Comparison of ENCODE assay signal across 15 cellular contexts in the genomic region with DNA sequence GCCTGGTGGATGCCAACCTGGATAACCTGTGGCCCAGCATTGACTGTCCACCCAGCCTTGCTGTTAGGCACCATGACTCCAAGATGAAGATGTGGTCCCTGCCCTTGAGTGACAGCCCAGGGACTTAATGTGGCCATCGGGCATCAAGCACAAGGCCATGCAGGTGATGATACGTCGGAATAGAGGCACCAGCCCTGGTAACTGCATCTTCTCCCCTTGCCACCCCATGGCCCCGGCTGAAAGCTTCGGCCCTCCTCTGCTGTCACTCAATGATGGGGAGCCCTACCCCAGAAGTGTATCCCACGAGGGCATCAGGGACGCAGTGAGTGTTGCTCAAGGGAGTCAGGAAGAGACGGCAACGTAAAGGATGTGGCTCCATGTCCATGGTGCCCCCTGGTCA. TPM values are rescaled to one million over a fixed set of nuclear protein-coding genes. Genes with fewer than 3 reads are reported as not detected.
DNase-seq lines count a peak whose midpoint lies in the region; ATAC-seq and TF ChIP-seq lines count a peak whose summit lies in the region.
"Had no signal": no experiment of that assay in that cellular context is flagged by ENCODE, and none has a peak within 500 bp of the region (broad histone marks: within the 10 kb centered on the region; RNA-seq: fewer than 3 reads in every experiment).

No MANE protein-coding gene starts in this region.

- H3K9me3 ChIP-seq in BLaER1 (no peaks in the 10 kb centered on the region), DND-41 (ENCODE audit: insufficient read depth, low read length, severe bottlenecking) (no peaks in the 10 kb centered on the region), left ventricle myocardium inferior (replicated peaks) (no peaks in the 10 kb centered on the region)
- H3K9me3 ChIP-seq: gastrocnemius medialis, mucosa of descending colon had no signal

- peaks cover 61% of the 10 kb centered on the region for H3K4me1 ChIP-seq in BLaER1
- H3K4me1 ChIP-seq in DND-41 (ENCODE audit: insufficient read depth, low read length): peaks cover 34% of the 10 kb centered on the region
- peaks cover 34% of the 10 kb centered on the region for H3K4me1 ChIP-seq in left ventricle myocardium inferior

- H3K36me3 ChIP-seq in BLaER1: peaks cover 31% of the 10 kb centered on the region
- peaks cover 30% of the 10 kb centered on the region for H3K36me3 ChIP-seq in DND-41 (ENCODE audit: insufficient read depth, low read length)
- H3K36me3 ChIP-seq in left ventricle myocardium inferior: peaks cover 9% of the 10 kb centered on the region

- H3K4me2 ChIP-seq in BLaER1 (peak overlapping the region; percentile 82), DND-41 (ENCODE audit: insufficient read depth, low read length) (peak overlapping the region; percentile 83; the same call in 1 of the 2 replicates)

- no peaks in the 10 kb centered on the region for H3K27me3 Mint-ChIP-seq in activated CD8-positive, alpha-beta T cell treated with anti-CD3 and anti-CD28 coated beads, Interleukin-2, amount 10 ng/mL, durations not matched to agents 7 days and 5 days (ENCODE audit: low read depth)
- no peaks in the 10 kb centered on the region for H3K27me3 Mint-ChIP-seq in naive B cell

- H3K4me3 Mint-ChIP-seq in activated CD8-positive, alpha-beta T cell treated with anti-CD3 and anti-CD28 coated beads, Interleukin-2, amount 10 ng/mL, durations not matched to agents 7 days and 5 days: peak overlapping the region; percentile 87
- peak overlapping the region in 7 of 8 donors; percentile 49 to 95 (median 61) for H3K4me3 Mint-ChIP-seq in naive B cell

- H3K4me3 ChIP-seq in BLaER1 (no peak overlapping the region), DND-41 (ENCODE audit: low read depth in 1 of 2, low read length in 2 of 2) (peak overlapping the region in 1 of 2 experiments; percentile 92; a peak in 1 of 4 replicates), left ventricle myocardium inferior (no peak overlapping the region)
- H3K4me3 ChIP-seq: gastrocnemius medialis, mucosa of descending colon had no signal

- H3K36me3 Mint-ChIP-seq in activated CD8-positive, alpha-beta T cell treated with anti-CD3 and anti-CD28 coated beads, Interleukin-2, amount 10 ng/mL, durations not matched to agents 7 days and 5 days (ENCODE audit: low read depth): peaks cover 30% of the 10 kb centered on the region
- H3K36me3 Mint-ChIP-seq in naive B cell: peaks cover 0 to 6% of the 10 kb centered on the region in 2 donors

- H3K79me2 ChIP-seq in DND-41 (ENCODE audit: insufficient read depth, low read length): peaks cover 32% of the 10 kb centered on the region

- H4K20me1 ChIP-seq in BLaER1: peaks cover 54% of the 10 kb centered on the region
- H4K20me1 ChIP-seq in DND-41 (ENCODE audit: insufficient read depth, low read length): peaks cover 16% of the 10 kb centered on the region

- intact Hi-C loops in left ventricle myocardium inferior (cut with micrococcal nuclease): no loop called here

- H3K27me3 ChIP-seq in BLaER1 (no peaks in the 10 kb centered on the region), DND-41 (ENCODE audit: insufficient read depth, low read length, poor library complexity) (no peaks in the 10 kb centered on the region), left ventricle myocardium inferior (ENCODE audit: low read depth) (no peaks in the 10 kb centered on the region)
- H3K27me3 ChIP-seq: cardiac muscle cell, gastrocnemius medialis had no signal

- CTCF ChIA-PET in activated CD8-positive, alpha-beta T cell treated with anti-CD3 and anti-CD28 coated beads, Interleukin-2, amount 10 ng/mL, durations not matched to agents 7 days and 5 days (lab: Charles Lee): interaction anchor here (1.0 to 6.5 kb wide), 7 partner anchors 17 to 168 kb away, joined by 3 to 115 read pairs (median 7); partner anchors contain the start of genes ARMC7 and SLC16A5

- peak overlapping the region; percentile 55 for H3K27ac Mint-ChIP-seq in activated CD8-positive, alpha-beta T cell treated with anti-CD3 and anti-CD28 coated beads, Interleukin-2, amount 10 ng/mL, durations not matched to agents 7 days and 5 days
- H3K27ac Mint-ChIP-seq in naive B cell: peak overlapping the region in 2 of 6 donors; percentile 33 to 51

- DNase-seq in DND-41 (no peak), naive B cell (no peak), left ventricle myocardium inferior (no peak), ACHN (no peak), NCI-H2196 (lab: John Stamatoyannopoulos, UW; ENCODE audit: unreplicated experiment) (no peak)
- DNase-seq in activated CD8-positive, alpha-beta T cell treated with anti-CD3 and anti-CD28 coated beads, Interleukin-2, amount 10 ng/mL, durations not matched to agents 7 days and 5 days: no peak
- DNase-seq: activated CD4-positive, CD25-positive, alpha-beta regulatory T cell; activated effector memory CD4-positive, alpha-beta T cell treated with anti-CD3 and anti-CD28 coated beads, Interleukin-2, amount 50 U/mL, for 16 hours; gastrocnemius medialis; GF-D8; MM.1S had no signal

- no peaks in the 10 kb centered on the region for H3K9me3 Mint-ChIP-seq in activated CD8-positive, alpha-beta T cell treated with anti-CD3 and anti-CD28 coated beads, Interleukin-2, amount 10 ng/mL, durations not matched to agents 7 days and 5 days (ENCODE audit: insufficient read depth)
- no peaks in the 10 kb centered on the region for H3K9me3 Mint-ChIP-seq in naive B cell

- POLR2A ChIA-PET in activated CD8-positive, alpha-beta T cell treated with anti-CD3 and anti-CD28 coated beads, Interleukin-2, amount 10 ng/mL, durations not matched to agents 7 days and 5 days (lab: Charles Lee): interaction anchor here (0.7 to 4.0 kb wide), 4 partner anchors 15 to 60 kb away, joined by 3 to 28 read pairs (median 4); partner anchors contain the start of gene ARMC7

- in situ Hi-C loops in ACHN (cut with HindIII; ENCODE audit: low pct_ligation_motif_present, low pct_unique_long_range_greater_than_20kb, low sequenced_read_pairs): loop anchor here (10.0 kb wide), 1 partner anchor 75 kb away; no protein-coding TSS in a partner anchor

- H3K27ac ChIP-seq in BLaER1 (no peak overlapping the region), DND-41 (ENCODE audit: low read length) (no peak overlapping the region), left ventricle myocardium inferior (replicated peaks) (no peak overlapping the region)

- H3K4me1 Mint-ChIP-seq in activated CD8-positive, alpha-beta T cell treated with anti-CD3 and anti-CD28 coated beads, Interleukin-2, amount 10 ng/mL, durations not matched to agents 7 days and 5 days (ENCODE audit: low read depth): peaks cover 46% of the 10 kb centered on the region
- H3K4me1 Mint-ChIP-seq in naive B cell: peaks cover 25 to 56% (median 52%) of the 10 kb centered on the region in 3 donors

- no peak overlapping the region for H2AFZ ChIP-seq in DND-41 (ENCODE audit: low read depth, low read length)

- no peak for TF ChIP-seq CTCF in DND-41 (IDR thresholded peaks at IDR 0.05; ENCODE audit: borderline replicate concordance, extremely low read depth, low read length, poor library complexity, severe bottlenecking)
- no peak for TF ChIP-seq CTCF in left ventricle myocardium inferior (IDR thresholded peaks at IDR 0.05; ENCODE audit: borderline replicate concordance)

- H3K9ac ChIP-seq in BLaER1: no peak overlapping the region
- no peak overlapping the region for H3K9ac ChIP-seq in DND-41 (ENCODE audit: low read depth, low read length)

- ATAC-seq in DND-41 (ENCODE audit: insufficient read depth, low read depth): no peak
- ATAC-seq in activated CD8-positive, alpha-beta T cell treated with anti-CD3 and anti-CD28 coated beads, Interleukin-2, amount 10 ng/mL, durations not matched to agents 7 days and 5 days: no peak
- ATAC-seq in naive B cell (ENCODE audit: low read depth in 2 of 2): no peak
- ATAC-seq in GM18498 (IDR thresholded peaks at IDR 0.05; ENCODE audit: unreplicated experiment): no peak
- ATAC-seq: gastrocnemius medialis, mucosa of descending colon had no signal

RNA-seq across cellular contexts. Expression of gene NT5C, which starts 2.0 kb away (rescaled TPM):
- total RNA-seq in activated CD8-positive, alpha-beta T cell treated with anti-CD3 and anti-CD28 coated beads, Interleukin-2, amount 10 ng/mL, durations not matched to agents 7 days and 5 days: 10 to 100 TPM; 68.5 to 68.8 TPM
- polyA plus RNA-seq in naive B cell (ENCODE audit: low read depth in 6 of 6): 100 to 1,000 TPM in 3 of 6 donors, 10 to 100 TPM in 3; 85.0 to 136 (median 111) TPM
- total RNA-seq in left ventricle myocardium inferior: 25.9 TPM

RNA-seq across cellular contexts. Expression of gene ARMC7, which starts 19.8 kb away (rescaled TPM):
- total RNA-seq in activated CD8-positive, alpha-beta T cell treated with anti-CD3 and anti-CD28 coated beads, Interleukin-2, amount 10 ng/mL, durations not matched to agents 7 days and 5 days: 10 to 100 TPM; 16.1 to 17.0 TPM
- 1 to 10 TPM; 2.0 to 6.0 (median 4.5) TPM for polyA plus RNA-seq in naive B cell (ENCODE audit: low read depth in 6 of 6)
- 6.2 TPM for total RNA-seq in left ventricle myocardium inferior

RNA-seq across cellular contexts. Expression of gene JPT1, which starts 24.7 kb away (rescaled TPM):
- total RNA-seq in activated CD8-positive, alpha-beta T cell treated with anti-CD3 and anti-CD28 coated beads, Interleukin-2, amount 10 ng/mL, durations not matched to agents 7 days and 5 days: 100 to 1,000 TPM; 301 to 319 TPM
- 10 to 100 TPM; 56.8 to 80.5 (median 72.7) TPM for polyA plus RNA-seq in naive B cell (ENCODE audit: low read depth in 6 of 6)
- 13.8 TPM for total RNA-seq in left ventricle myocardium inferior

RNA-seq across cellular contexts. Expression of gene SLC16A5, which starts 41.8 kb away (rescaled TPM):
- 1 to 10 TPM; 4.6 to 5.4 TPM for total RNA-seq in activated CD8-positive, alpha-beta T cell treated with anti-CD3 and anti-CD28 coated beads, Interleukin-2, amount 10 ng/mL, durations not matched to agents 7 days and 5 days
- polyA plus RNA-seq in naive B cell (ENCODE audit: low read depth in 6 of 6): 1 to 10 TPM; 1.1 to 4.0 (median 2.1) TPM
- 8.4 TPM for total RNA-seq in left ventricle myocardium inferior

RNA-seq across cellular contexts. Expression of gene SUMO2, which starts 53.2 kb away (rescaled TPM):
- 100 to 1,000 TPM; 491 to 520 TPM for total RNA-seq in activated CD8-positive, alpha-beta T cell treated with anti-CD3 and anti-CD28 coated beads, Interleukin-2, amount 10 ng/mL, durations not matched to agents 7 days and 5 days
- 100 to 1,000 TPM; 260 to 424 (median 363) TPM for polyA plus RNA-seq in naive B cell (ENCODE audit: low read depth in 6 of 6)
- 183 TPM for total RNA-seq in left ventricle myocardium inferior

Comparison
In these comparisons a context has a peak if more than half of its experiments do, and no peak if none do; other contexts are left out.
1. RNA of gene JPT1, which starts 24.7 kb away (total RNA-seq): 301 to 319 TPM in activated CD8-positive, alpha-beta T cell treated with anti-CD3 and anti-CD28 coated beads, Interleukin-2, amount 10 ng/mL, durations not matched to agents 7 days and 5 days; 13.8 TPM in left ventricle myocardium inferior (single experiment); every median in the first group is over 10 times any median in the second.